Comparison of ENCODE assay signal across 16 cellular contexts in genomic region chr14:85675957-85676356, GRCh38.
DNase-seq lines count a peak whose midpoint lies in the region; ATAC-seq and TF ChIP-seq lines count a peak whose summit lies in the region.
"Had no signal": no experiment of that assay in that cellular context is flagged by ENCODE, and none has a peak within 500 bp of the region (broad histone marks: within the 10 kb centered on the region; RNA-seq: fewer than 3 reads in every experiment).

No MANE protein-coding gene starts in this region.

- peak; percentile 51 for ATAC-seq in foreskin keratinocyte
- ATAC-seq in GM18867 (IDR thresholded peaks at IDR 0.05; ENCODE audit: unreplicated experiment), result no peak
- ATAC-seq in GM18511 (IDR thresholded peaks at IDR 0.05; ENCODE audit: unreplicated experiment), result no peak
- no peak for ATAC-seq in GM19328 (IDR thresholded peaks at IDR 0.05; ENCODE audit: unreplicated experiment)

- DNase-seq in NCI-H82 (lab: John Stamatoyannopoulos, UW), result peak; percentile 39
- no peak for DNase-seq in NCI-H82 treated with DMSO at 0.1 percent for 48 hours (lab: John Stamatoyannopoulos, UW; ENCODE audit: unreplicated experiment)
- DNase-seq in foreskin keratinocyte, result peak in 1 of 2 donors; percentile 15
- DNase-seq in retinal pigment epithelial cell (ENCODE audit: low read depth), result peak; percentile 73
- DNase-seq: 8988T; CD4-positive, alpha-beta memory T cell; DMS153; DMS79; GDM1; GM23248; IMR-90 had no signal

- H3K27ac ChIP-seq in foreskin keratinocyte, result no peak overlapping the region
- H3K27ac ChIP-seq: BLaER1, GM23248 had no signal

- H3K4me1 ChIP-seq in foreskin keratinocyte, result no peaks in the 10 kb centered on the region
- H3K4me1 ChIP-seq: BLaER1, HAP-1 had no signal

- TF ChIP-seq CTCF in foreskin keratinocyte (conservative IDR thresholded peaks at IDR 0.05), result no peak
- no peak for TF ChIP-seq CTCF in retinal pigment epithelial cell (conservative IDR thresholded peaks at IDR 0.05; ENCODE audit: low read depth, low read length)

- no peak overlapping the region for H3K4me3 ChIP-seq in retinal pigment epithelial cell (ENCODE audit: low read length)
- H3K4me3 ChIP-seq: BLaER1, GM23248, HAP-1 had no signal

- no peaks in the 10 kb centered on the region for H3K27me3 ChIP-seq in foreskin keratinocyte
- H3K27me3 ChIP-seq: BLaER1 had no signal
